13 cellular contexts compared by ENCODE assay signal in the genomic region with DNA sequence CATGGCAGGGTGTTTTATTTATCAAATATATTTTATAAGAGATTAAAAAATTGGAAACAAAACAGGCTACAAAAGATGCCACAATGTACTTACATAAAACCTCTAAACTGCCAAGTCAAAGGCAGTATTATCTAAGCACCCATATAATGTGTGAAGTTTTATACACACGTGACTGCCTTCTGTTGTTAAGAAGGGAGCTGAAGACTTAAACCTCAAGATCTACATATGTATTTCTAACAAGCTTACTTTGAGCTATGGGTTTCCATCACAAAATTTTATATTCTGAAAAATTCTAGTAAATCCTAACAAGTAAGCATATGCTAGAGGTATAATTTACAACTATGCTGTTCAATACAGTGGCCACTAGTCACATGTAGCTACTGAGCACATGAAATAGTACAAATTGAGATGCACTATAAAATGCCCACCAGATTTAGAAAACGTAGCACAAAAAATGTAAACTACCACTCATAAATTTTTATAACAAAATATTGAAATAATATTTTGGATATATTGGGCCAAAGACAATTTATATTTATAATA.
"Had no signal": no experiment of that assay in that cellular context is flagged by ENCODE, and none has a peak within 500 bp of the region (broad histone marks: within the 10 kb centered on the region; RNA-seq: fewer than 3 reads in every experiment).

No MANE protein-coding gene starts in this region.

- H3K36me3 ChIP-seq: heart right ventricle, left ventricle myocardium inferior, neural progenitor cell, right atrium auricular region had no signal

- H3K27ac ChIP-seq: foreskin keratinocyte, neural progenitor cell, parathyroid adenoma had no signal

- H3K4me1 ChIP-seq: foreskin keratinocyte, parathyroid adenoma had no signal

- H2AFZ ChIP-seq: neural progenitor cell, parathyroid adenoma had no signal

- FAIRE-seq: astrocyte had no signal

- DNase-seq: activated naive CD4-positive, alpha-beta T cell treated with anti-CD3 and anti-CD28 coated beads for 36 hours; foreskin keratinocyte; heart right ventricle; kidney; left ventricle myocardium inferior; mesenchymal stem cell; trophoblast cell had no signal

- H3K4me3 ChIP-seq: heart right ventricle, left ventricle myocardium inferior, neural progenitor cell, right atrium auricular region, smooth muscle cell had no signal

- H3K4me2 ChIP-seq: neural progenitor cell, smooth muscle cell had no signal

- H3K9me3 ChIP-seq: left ventricle myocardium inferior, right atrium auricular region had no signal

- ATAC-seq: foreskin keratinocyte, WTC11 had no signal
